1 cellular context compared by ENCODE assay signal in the genomic region with DNA sequence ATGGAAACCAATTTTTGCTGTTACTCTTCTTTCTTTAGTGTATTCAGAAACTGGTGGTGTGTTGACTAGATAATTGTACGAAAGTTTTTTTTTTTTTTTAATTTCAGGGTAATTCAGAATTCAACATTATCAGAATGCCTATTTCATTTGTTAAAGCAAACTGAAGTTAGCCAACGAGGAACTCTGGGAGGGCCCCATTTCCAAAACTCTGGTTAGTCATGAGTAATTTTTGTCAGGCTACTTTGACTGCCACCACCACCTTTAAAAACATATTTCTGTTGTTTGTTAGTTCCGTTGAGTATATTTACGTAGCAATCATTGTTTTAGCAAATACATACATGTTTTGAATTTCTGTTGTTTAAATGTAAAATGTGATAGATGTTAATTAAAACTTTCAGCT.
TF ChIP-seq lines count a peak whose summit lies in the region.

No MANE protein-coding gene starts in this region.

TF ChIP-seq in HepG2, 621 proteins besides CTCF, POLR2A, EP300 and RAD21:
- TF ChIP-seq, protein P1, sequence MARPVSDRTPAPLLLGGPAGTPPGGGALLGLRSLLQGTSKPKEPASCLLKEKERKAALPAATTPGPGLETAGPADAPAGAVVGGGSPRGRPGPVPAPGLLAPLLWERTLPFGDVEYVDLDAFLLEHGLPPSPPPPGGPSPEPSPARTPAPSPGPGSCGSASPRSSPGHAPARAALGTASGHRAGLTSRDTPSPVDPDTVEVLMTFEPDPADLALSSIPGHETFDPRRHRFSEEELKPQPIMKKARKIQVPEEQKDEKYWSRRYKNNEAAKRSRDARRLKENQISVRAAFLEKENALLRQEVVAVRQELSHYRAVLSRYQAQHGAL (CRISPR knock-in tag; IDR thresholded peaks at IDR 0.05; ENCODE audit: not compliant biosample characterization), result no peak
- TF ChIP-seq ZFP62 (CRISPR knock-in tag; IDR thresholded peaks at IDR 0.05), result no peak
TF ChIP-seq in HepG2: peak in this region for 0.
